In the genomic region with DNA sequence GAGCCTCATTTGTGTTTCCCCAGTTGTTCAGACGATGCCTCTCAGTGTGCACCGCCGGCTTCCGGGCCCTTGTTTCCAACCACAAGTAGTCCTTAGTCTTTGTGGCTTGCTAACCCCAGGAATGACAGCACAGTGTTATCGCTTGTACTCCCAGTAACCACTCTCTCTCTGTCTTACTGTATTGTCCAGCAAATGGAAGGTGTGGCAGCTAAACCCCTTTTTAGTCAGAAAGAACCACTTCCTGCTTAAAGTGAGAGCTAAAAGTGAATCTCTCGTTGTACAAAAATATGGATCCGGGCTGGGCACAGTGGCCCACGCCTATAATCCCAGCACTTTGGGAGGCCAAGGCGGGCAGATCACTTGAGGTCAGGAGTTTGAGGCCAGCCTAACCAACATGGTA, we compare ENCODE assay signal across 8 cellular contexts.
A peak's percentile ranks its signal among the peaks of the same experiment; 100 is the strongest.
DNase-seq lines count a peak whose midpoint lies in the region; ATAC-seq and TF ChIP-seq lines count a peak whose summit lies in the region.

No MANE protein-coding gene starts in this region.

- in situ Hi-C loops in GM13976 (cut with MboI; ENCODE audit: low sequenced_read_pairs, unreplicated experiment) = no loop called here
- in situ Hi-C loops in G401 (cut with HindIII; ENCODE audit: low sequenced_read_pairs) = no loop called here

- peak; percentile 65 for ATAC-seq in HG02798 (IDR thresholded peaks at IDR 0.05; ENCODE audit: poor library complexity, unreplicated experiment)

- no peak for TF ChIP-seq CTCF in GM13976 (IDR thresholded peaks at IDR 0.05; ENCODE audit: borderline replicate concordance, control extremely low read depth, extremely low read depth, insufficient read depth, missing control alignments)

- peak; percentile 45 for DNase-seq in GM13976 (ENCODE audit: low spot score)
- peak in 4 of 5 donors; percentile 13 to 92 (median 24) for DNase-seq in T-helper 1 cell
- peak; percentile 3 for DNase-seq in activated naive CD8-positive, alpha-beta T cell treated with anti-CD3 and anti-CD28 coated beads, Interleukin-2, amount 50 U/mL, for 16 hours (ENCODE audit: low read depth, low spot score)
- peak; percentile 26 to 28 for DNase-seq in stimulated activated CD8-positive, alpha-beta memory T cell treated with anti-CD3 and anti-CD28 coated beads, Interleukin-7, amount 100 ng/mL, for 4 hours (ENCODE audit: low read depth in 2 of 2)
- DNase-seq in NCI-H2227 (lab: John Stamatoyannopoulos, UW; ENCODE audit: unreplicated experiment) = no peak
- DNase-seq in G401 (ENCODE audit: low spot score) = no peak
- DNase-seq in NCI-H510A (lab: John Stamatoyannopoulos, UW) = no peak

Comparison
In these comparisons a context has a peak if more than half of its experiments do, and no peak if none do; other contexts are left out.
1. DNase-seq: peak in GM13976 (single experiment), T-helper 1 cell (4 of 5), activated naive CD8-positive, alpha-beta T cell treated with anti-CD3 and anti-CD28 coated beads, Interleukin-2, amount 50 U/mL, for 16 hours (single experiment) and stimulated activated CD8-positive, alpha-beta memory T cell treated with anti-CD3 and anti-CD28 coated beads, Interleukin-7, amount 100 ng/mL, for 4 hours (2 of 2); none in NCI-H2227 (single experiment), G401 (single experiment) and NCI-H510A (single experiment).